In genomic region chr2:119941388-119941787, GRCh38 we compare ENCODE assay signal across 17 cellular contexts.
DNase-seq lines count a peak whose midpoint lies in the region; ATAC-seq, FAIRE-seq and TF ChIP-seq lines count a peak whose summit lies in the region.
"Had no signal": no experiment of that assay in that cellular context is flagged by ENCODE, and none has a peak within 500 bp of the region (broad histone marks: within the 10 kb centered on the region; RNA-seq: fewer than 3 reads in every experiment).

No MANE protein-coding gene starts in this region.

- CTCF ChIA-PET in CD4-positive, alpha-beta memory T cell (lab: Charles Lee; ENCODE audit: partially characterized antibody) = interaction anchor here (0.9 to 3.6 kb wide), 6 partner anchors 11 to 238 kb away, joined by 3 to 12 read pairs (median 4); no protein-coding TSS in a partner anchor
- CTCF ChIA-PET in CD8-positive, alpha-beta memory T cell (lab: Charles Lee) = interaction anchor here (0.6 to 1.8 kb wide), 4 partner anchors 10 to 234 kb away, joined by 3 to 4 read pairs (median 4); no protein-coding TSS in a partner anchor

- peak overlapping the region; percentile 12 to 67 (median 60) for H3K27ac Mint-ChIP-seq in CD4-positive, alpha-beta memory T cell
- H3K27ac Mint-ChIP-seq in CD8-positive, alpha-beta memory T cell = peak overlapping the region; percentile 13 to 86 (median 76)
- peak overlapping the region; percentile 76 for H3K27ac Mint-ChIP-seq in central memory CD8-positive, alpha-beta T cell (ENCODE audit: low read depth)
- peak overlapping the region; percentile 56 for H3K27ac Mint-ChIP-seq in stimulated activated effector memory CD8-positive, alpha-beta T cell treated with anti-CD3 and anti-CD28 coated beads, Interleukin-12 subunit alpha, Interleukin-12 subunit beta, amount 100 ng/mL, for 72 hours
- H3K27ac Mint-ChIP-seq in progenitor cell of endocrine pancreas = no peak overlapping the region

- FAIRE-seq in HTR-8/SVneo (lab: Jason Lieb, UNC) = no peak
- FAIRE-seq: A549, D721Med, H54, K562 had no signal

- no peak for DNase-seq in CD4-positive, alpha-beta memory T cell
- no peak for DNase-seq in CD8-positive, alpha-beta memory T cell
- DNase-seq in central memory CD8-positive, alpha-beta T cell (ENCODE audit: low spot score in 2 of 2) = no peak
- DNase-seq in stimulated activated effector memory CD8-positive, alpha-beta T cell treated with anti-CD3 and anti-CD28 coated beads, Interleukin-12 subunit alpha, Interleukin-12 subunit beta, amount 100 ng/mL, for 72 hours (ENCODE audit: low spot score in 2 of 2) = no peak
- no peak for DNase-seq in HTR-8/SVneo (ENCODE audit: insufficient read length, low spot score)
- no peak for DNase-seq in progenitor cell of endocrine pancreas (ENCODE audit: low spot score, unreplicated experiment)
- DNase-seq: BE2C, DND-41, GF-D8, GM23248 had no signal

- ATAC-seq in central memory CD8-positive, alpha-beta T cell (replicated peaks; ENCODE audit: extremely low read depth, poor library complexity, severe bottlenecking) = no peak
- no peak for ATAC-seq in stimulated activated effector memory CD8-positive, alpha-beta T cell treated with anti-CD3 and anti-CD28 coated beads, Interleukin-12 subunit alpha, Interleukin-12 subunit beta, amount 100 ng/mL, for 72 hours
- ATAC-seq: A549, HCT116, K562 had no signal

- no peak overlapping the region for H3K4me3 ChIP-seq in CD4-positive, alpha-beta memory T cell (ENCODE audit: low read length in 2 of 2)
- H3K4me3 ChIP-seq in CD8-positive, alpha-beta memory T cell (ENCODE audit: low read length) = no peak overlapping the region
- H3K4me3 ChIP-seq: A549, GM23248, K562 had no signal

- H3K9me3 ChIP-seq in CD4-positive, alpha-beta memory T cell (ENCODE audit: control insufficient read depth in 1 of 2, low read length in 2 of 2) = no peaks in the 10 kb centered on the region
- H3K9me3 ChIP-seq in CD8-positive, alpha-beta memory T cell (ENCODE audit: low read length) = no peaks in the 10 kb centered on the region
- H3K9me3 ChIP-seq: A549, BE2C had no signal

- peaks cover 38% of the 10 kb centered on the region for H3K4me1 ChIP-seq in CD4-positive, alpha-beta memory T cell (ENCODE audit: insufficient read depth, low read length)
- H3K4me1 ChIP-seq in CD8-positive, alpha-beta memory T cell (ENCODE audit: insufficient read depth, low read length) = peaks cover 33% of the 10 kb centered on the region
- H3K4me1 ChIP-seq: A549, BE2C had no signal

- H3K27me3 Mint-ChIP-seq in CD4-positive, alpha-beta memory T cell = no peaks in the 10 kb centered on the region
- no peaks in the 10 kb centered on the region for H3K27me3 Mint-ChIP-seq in CD8-positive, alpha-beta memory T cell
- H3K27me3 Mint-ChIP-seq in central memory CD8-positive, alpha-beta T cell = no peaks in the 10 kb centered on the region
- no peaks in the 10 kb centered on the region for H3K27me3 Mint-ChIP-seq in progenitor cell of endocrine pancreas

- peak overlapping the region in 4 of 8 donors; percentile 19 to 73 (median 34) for H3K4me3 Mint-ChIP-seq in CD4-positive, alpha-beta memory T cell
- H3K4me3 Mint-ChIP-seq in CD8-positive, alpha-beta memory T cell = peak overlapping the region in 5 of 7 donors; percentile 26 to 70 (median 41)
- H3K4me3 Mint-ChIP-seq in central memory CD8-positive, alpha-beta T cell = peak overlapping the region; percentile 28
- H3K4me3 Mint-ChIP-seq in stimulated activated effector memory CD8-positive, alpha-beta T cell treated with anti-CD3 and anti-CD28 coated beads, Interleukin-12 subunit alpha, Interleukin-12 subunit beta, amount 100 ng/mL, for 72 hours = no peak overlapping the region
- H3K4me3 Mint-ChIP-seq in progenitor cell of endocrine pancreas (ENCODE audit: low read depth) = no peak overlapping the region

- H3K36me3 ChIP-seq in CD4-positive, alpha-beta memory T cell (ENCODE audit: insufficient read depth, low read length) = peaks cover 19% of the 10 kb centered on the region
- peaks cover 18% of the 10 kb centered on the region for H3K36me3 ChIP-seq in CD8-positive, alpha-beta memory T cell (ENCODE audit: insufficient read depth, low read length)
- H3K36me3 ChIP-seq: BE2C had no signal

- no peak overlapping the region for H3K27ac ChIP-seq in CD4-positive, alpha-beta memory T cell (ENCODE audit: low read depth, low read length)
- no peak overlapping the region for H3K27ac ChIP-seq in CD8-positive, alpha-beta memory T cell (ENCODE audit: low read depth, low read length)
- H3K27ac ChIP-seq: A549, C4-2B, GM23248, HL-60 had no signal

- no peaks in the 10 kb centered on the region for H3K27me3 ChIP-seq in CD4-positive, alpha-beta memory T cell (ENCODE audit: insufficient read depth, low read length)
- no peaks in the 10 kb centered on the region for H3K27me3 ChIP-seq in CD8-positive, alpha-beta memory T cell (ENCODE audit: insufficient read depth, low read length, poor library complexity, severe bottlenecking)
- H3K27me3 ChIP-seq: BE2C had no signal

- POLR2A ChIA-PET in CD4-positive, alpha-beta memory T cell (lab: Charles Lee; ENCODE audit: partially characterized antibody) = interaction anchor here (0.9 to 2.3 kb wide), 3 partner anchors 12 to 22 kb away, joined by 3 to 7 read pairs (median 3); no protein-coding TSS in a partner anchor
- POLR2A ChIA-PET in CD8-positive, alpha-beta memory T cell (lab: Charles Lee) = no interaction called here

- peaks cover 57 to 70% of the 10 kb centered on the region in 2 donors for H3K36me3 Mint-ChIP-seq in CD4-positive, alpha-beta memory T cell
- H3K36me3 Mint-ChIP-seq in CD8-positive, alpha-beta memory T cell = peaks cover 30 to 83% (median 30%) of the 10 kb centered on the region in 3 donors
- H3K36me3 Mint-ChIP-seq in central memory CD8-positive, alpha-beta T cell (ENCODE audit: insufficient read depth) = peaks cover 56% of the 10 kb centered on the region
- peaks cover 59% of the 10 kb centered on the region for H3K36me3 Mint-ChIP-seq in stimulated activated effector memory CD8-positive, alpha-beta T cell treated with anti-CD3 and anti-CD28 coated beads, Interleukin-12 subunit alpha, Interleukin-12 subunit beta, amount 100 ng/mL, for 72 hours
- peaks cover 14% of the 10 kb centered on the region for H3K36me3 Mint-ChIP-seq in progenitor cell of endocrine pancreas (ENCODE audit: insufficient read depth)

- peaks cover 0 to 1% (median 0%) of the 10 kb centered on the region in 8 donors for H3K9me3 Mint-ChIP-seq in CD4-positive, alpha-beta memory T cell
- H3K9me3 Mint-ChIP-seq in CD8-positive, alpha-beta memory T cell = peaks cover 0 to 1% (median 0%) of the 10 kb centered on the region in 5 donors
- no peaks in the 10 kb centered on the region for H3K9me3 Mint-ChIP-seq in central memory CD8-positive, alpha-beta T cell
- H3K9me3 Mint-ChIP-seq in stimulated activated effector memory CD8-positive, alpha-beta T cell treated with anti-CD3 and anti-CD28 coated beads, Interleukin-12 subunit alpha, Interleukin-12 subunit beta, amount 100 ng/mL, for 72 hours = no peaks in the 10 kb centered on the region
- H3K9me3 Mint-ChIP-seq in progenitor cell of endocrine pancreas (ENCODE audit: low read depth) = no peaks in the 10 kb centered on the region

- TF ChIP-seq CTCF in progenitor cell of endocrine pancreas (IDR thresholded peaks at IDR 0.05; ENCODE audit: unreplicated experiment) = no peak

- intact Hi-C loops in CD4-positive, alpha-beta memory T cell (cut with micrococcal nuclease) = no loop called here

- H3K4me1 Mint-ChIP-seq in CD4-positive, alpha-beta memory T cell = peaks cover 38 to 72% (median 47%) of the 10 kb centered on the region in 4 donors
- H3K4me1 Mint-ChIP-seq in CD8-positive, alpha-beta memory T cell = peaks cover 81 to 91% (median 89%) of the 10 kb centered on the region in 3 donors
- H3K4me1 Mint-ChIP-seq in central memory CD8-positive, alpha-beta T cell = peaks cover 52% of the 10 kb centered on the region
- H3K4me1 Mint-ChIP-seq in stimulated activated effector memory CD8-positive, alpha-beta T cell treated with anti-CD3 and anti-CD28 coated beads, Interleukin-12 subunit alpha, Interleukin-12 subunit beta, amount 100 ng/mL, for 72 hours = peaks cover 46% of the 10 kb centered on the region
- H3K4me1 Mint-ChIP-seq in progenitor cell of endocrine pancreas (ENCODE audit: low read depth) = no peaks in the 10 kb centered on the region

Comparison
In these comparisons a context has a peak if more than half of its experiments do, and no peak if none do; other contexts are left out.
1. H3K4me3 Mint-ChIP-seq: peak in CD8-positive, alpha-beta memory T cell (5 of 7) and central memory CD8-positive, alpha-beta T cell (single experiment); none in stimulated activated effector memory CD8-positive, alpha-beta T cell treated with anti-CD3 and anti-CD28 coated beads, Interleukin-12 subunit alpha, Interleukin-12 subunit beta, amount 100 ng/mL, for 72 hours (single experiment) and progenitor cell of endocrine pancreas (single experiment).